Comparison of ENCODE assay signal across 25 cellular contexts in the genomic region with DNA sequence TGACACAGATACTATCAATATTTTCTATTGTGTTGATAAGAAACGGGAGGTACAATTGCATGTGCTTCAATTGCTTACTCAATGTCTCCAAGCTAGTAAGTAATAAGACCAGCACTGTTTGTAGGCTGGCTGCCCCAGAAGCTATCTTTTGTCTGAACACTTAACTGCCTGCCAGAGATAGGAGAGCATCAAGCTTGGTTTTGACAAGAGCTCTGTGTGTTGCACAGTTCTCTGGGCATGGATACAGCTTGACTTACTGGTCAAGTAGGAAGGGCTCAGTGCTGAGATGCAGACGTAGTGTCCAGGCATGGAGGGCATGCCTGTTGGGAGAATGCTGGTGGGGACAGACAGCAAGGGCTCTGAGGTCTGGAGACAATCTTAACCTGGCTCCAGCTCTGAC. TPM values are rescaled to one million over a fixed set of nuclear protein-coding genes. Genes with fewer than 3 reads are reported as not detected.
A peak's percentile ranks its signal among the peaks of the same experiment; 100 is the strongest.
DNase-seq lines count a peak whose midpoint lies in the region; ATAC-seq and TF ChIP-seq lines count a peak whose summit lies in the region.
"Had no signal": no experiment of that assay in that cellular context is flagged by ENCODE, and none has a peak within 500 bp of the region (broad histone marks: within the 10 kb centered on the region; RNA-seq: fewer than 3 reads in every experiment).

No MANE protein-coding gene starts in this region.

- RAD21 ChIA-PET in HCT116 (lab: Charles Lee; ENCODE audit: low non-redundant PET in 1 of 2, low total read pairs in 2 of 2, uncharacterized antibody in 2 of 2, unreplicated experiment in 2 of 2), result no interaction called here

- TF ChIP-seq POLR2A in HCT116 (IDR thresholded peaks at IDR 0.05; ENCODE audit: borderline replicate concordance, extremely low read depth, insufficient read depth, insufficient read length) (no peak), transverse colon (IDR thresholded peaks at IDR 0.05) (no peak)

- no peaks in the 10 kb centered on the region for H3K27me3 ChIP-seq in HCT116 (ENCODE audit: insufficient read depth, low read length)
- no peaks in the 10 kb centered on the region for H3K27me3 ChIP-seq in transverse colon
- H3K27me3 ChIP-seq: BLaER1 treated with 17β-estradiol and CSF1 and Interleukin-3, amounts not matched to agents 10 nM and 100 nM had no signal

- in situ Hi-C loops in transverse colon (cut with MboI; ENCODE audit: low pct_ligation_motif_present in 1 of 4, low pct_unique_long_range_greater_than_20kb in 1 of 4, low sequenced_read_pairs in 3 of 4), result no loop called here

- H3K4me3 ChIP-seq in HCT116 (replicated peaks in 1 of 2; ENCODE audit: low read depth in 1 of 2, low read length in 2 of 2), result no peak overlapping the region
- no peak overlapping the region for H3K4me3 ChIP-seq in transverse colon
- H3K4me3 ChIP-seq: A549; BLaER1 treated with 17β-estradiol and CSF1 and Interleukin-3, amounts not matched to agents 10 nM and 100 nM had no signal

- H4K20me1 ChIP-seq in HCT116 (ENCODE audit: insufficient read depth), result no peaks in the 10 kb centered on the region
- H4K20me1 ChIP-seq: BLaER1 treated with 17β-estradiol and CSF1 and Interleukin-3, amounts not matched to agents 10 nM and 100 nM had no signal

- intact Hi-C loops in HCT116 (cut with micrococcal nuclease), result no loop called here
- intact Hi-C loops in transverse colon (cut with DNase I; ENCODE audit: low total_unique reads), result no loop called here

- ATAC-seq in HCT116 (no peak), HG03095 (IDR thresholded peaks at IDR 0.05; ENCODE audit: unreplicated experiment) (no peak)

- H3K9me3 ChIP-seq in HCT116 (ENCODE audit: control insufficient read depth in 1 of 2, insufficient read depth in 1 of 2, low read depth in 1 of 2, low read length in 2 of 2) (no peaks in the 10 kb centered on the region), transverse colon (no peaks in the 10 kb centered on the region)
- H3K9me3 ChIP-seq: A549; BLaER1 treated with 17β-estradiol and CSF1 and Interleukin-3, amounts not matched to agents 10 nM and 100 nM had no signal

- H3K4me2 ChIP-seq in HCT116 (ENCODE audit: low read length), result 0 out of 2 replicates have a peak overlapping the region, but pooled peaks have one; percentile 57
- H3K4me2 ChIP-seq: BLaER1 treated with 17β-estradiol and CSF1 and Interleukin-3, amounts not matched to agents 10 nM and 100 nM had no signal

- TF ChIP-seq RAD21 in HCT116 (IDR thresholded peaks at IDR 0.05; ENCODE audit: low read depth), result no peak

- POLR2A ChIA-PET in HCT116 (lab: Charles Lee), result no interaction called here

- CTCF ChIA-PET in HCT116 (lab: Charles Lee), result no interaction called here

- no peak overlapping the region for H3K9ac ChIP-seq in HCT116 (ENCODE audit: low read length)
- H3K9ac ChIP-seq: BLaER1 treated with 17β-estradiol and CSF1 and Interleukin-3, amounts not matched to agents 10 nM and 100 nM had no signal

- no peaks in the 10 kb centered on the region for H3K9me2 ChIP-seq in HCT116 (ENCODE audit: insufficient read depth)

- peaks cover 10 to 31% of the 10 kb centered on the region in 2 experiments for H3K4me1 ChIP-seq in HCT116 (ENCODE audit: control insufficient read depth in 1 of 2, insufficient read depth in 2 of 2, low read length in 2 of 2)
- peaks cover 0 to 8% (median 2%) of the 10 kb centered on the region in 4 donors for H3K4me1 ChIP-seq in transverse colon
- H3K4me1 ChIP-seq: BLaER1 treated with 17β-estradiol and CSF1 and Interleukin-3, amounts not matched to agents 10 nM and 100 nM had no signal

- H3K27ac ChIP-seq in HCT116 (ENCODE audit: low read depth, low read length) (no peak overlapping the region), transverse colon (no peak overlapping the region)
- H3K27ac ChIP-seq: BLaER1 treated with 17β-estradiol and CSF1 and Interleukin-3, amounts not matched to agents 10 nM and 100 nM; HL-60; RWPE1 had no signal

- H2AFZ ChIP-seq in HCT116 (ENCODE audit: low read depth, low read length, poor library complexity, severe bottlenecking), result peak overlapping the region; percentile 25

- TF ChIP-seq EP300 in transverse colon (IDR thresholded peaks at IDR 0.05; ENCODE audit: low read depth), result no peak

- 69 to 76% methylated on average over 2 of the region's 2 CpGs for WGBS in transverse colon (ENCODE audit: low coverage in 1 of 2), 2 donors

- H3K36me3 ChIP-seq in HCT116 (ENCODE audit: control insufficient read depth in 1 of 2, insufficient read depth in 2 of 2, low read length in 2 of 2), result no peaks in the 10 kb centered on the region
- H3K36me3 ChIP-seq in transverse colon, result no peaks in the 10 kb centered on the region
- H3K36me3 ChIP-seq: BLaER1 treated with 17β-estradiol and CSF1 and Interleukin-3, amounts not matched to agents 10 nM and 100 nM had no signal

- no peaks in the 10 kb centered on the region for H3K79me2 ChIP-seq in HCT116 (ENCODE audit: insufficient read depth, low read length)

- no TSS peak for BruUV-seq in HCT116 (replicated peaks; lab: Mats Ljungman, UMichigan)

- TF ChIP-seq CTCF in HCT116 (IDR thresholded peaks at IDR 0.05 in 2 of 3, conservative IDR thresholded peaks at IDR 0.05 in 1 of 3; ENCODE audit: borderline replicate concordance in 1 of 3, insufficient read depth in 1 of 3, low read depth in 2 of 3, low read length in 2 of 3), result no peak
- no peak for TF ChIP-seq CTCF in transverse colon (IDR thresholded peaks at IDR 0.05)

- peak; percentile 21 for DNase-seq in CMK (ENCODE audit: low read depth)
- no peak for DNase-seq in HCT116 (ENCODE audit: low read depth, low spot score)
- DNase-seq in globus pallidus (ENCODE audit: low spot score), result peak; percentile 7
- peak; percentile 46 for DNase-seq in pons (ENCODE audit: low spot score)
- no peak for DNase-seq in transverse colon
- DNase-seq in activated T-cell treated with anti-CD3 and anti-CD28 coated beads, Interleukin-2, amount 50 U/mL, for 1 hour, result no peak
- DNase-seq: AML-193; CD4-positive, alpha-beta T cell; COR-L47; GOT3; HCEC 1CT; Karpas-422; NCI-H1092; NCI-H1417 treated with DMSO at 0.1 percent for 48 hours; NCI-H187; NCI-H2081 treated with DMSO at 0.1 percent for 48 hours; NCI-H2171; NCI-H226; NCI-H510A; NCI-H69 had no signal

TF ChIP-seq in HCT116, 20 proteins besides CTCF, POLR2A, EP300 and RAD21:
- TF ChIP-seq, protein P1, sequence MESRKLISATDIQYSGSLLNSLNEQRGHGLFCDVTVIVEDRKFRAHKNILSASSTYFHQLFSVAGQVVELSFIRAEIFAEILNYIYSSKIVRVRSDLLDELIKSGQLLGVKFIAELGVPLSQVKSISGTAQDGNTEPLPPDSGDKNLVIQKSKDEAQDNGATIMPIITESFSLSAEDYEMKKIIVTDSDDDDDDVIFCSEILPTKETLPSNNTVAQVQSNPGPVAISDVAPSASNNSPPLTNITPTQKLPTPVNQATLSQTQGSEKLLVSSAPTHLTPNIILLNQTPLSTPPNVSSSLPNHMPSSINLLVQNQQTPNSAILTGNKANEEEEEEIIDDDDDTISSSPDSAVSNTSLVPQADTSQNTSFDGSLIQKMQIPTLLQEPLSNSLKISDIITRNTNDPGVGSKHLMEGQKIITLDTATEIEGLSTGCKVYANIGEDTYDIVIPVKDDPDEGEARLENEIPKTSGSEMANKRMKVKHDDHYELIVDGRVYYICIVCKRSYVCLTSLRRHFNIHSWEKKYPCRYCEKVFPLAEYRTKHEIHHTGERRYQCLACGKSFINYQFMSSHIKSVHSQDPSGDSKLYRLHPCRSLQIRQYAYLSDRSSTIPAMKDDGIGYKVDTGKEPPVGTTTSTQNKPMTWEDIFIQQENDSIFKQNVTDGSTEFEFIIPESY (IDR thresholded peaks at IDR 0.05; ENCODE audit: extremely low read depth, insufficient replicate concordance, low read length), result no peak
- TF ChIP-seq POLR2AphosphoS5 (IDR thresholded peaks at IDR 0.05; ENCODE audit: low read depth, low read length), result no peak
- TF ChIP-seq YY1 (IDR thresholded peaks at IDR 0.05; ENCODE audit: extremely low read depth, insufficient replicate concordance, low read depth, low read length), result no peak
- TF ChIP-seq, protein P2, sequence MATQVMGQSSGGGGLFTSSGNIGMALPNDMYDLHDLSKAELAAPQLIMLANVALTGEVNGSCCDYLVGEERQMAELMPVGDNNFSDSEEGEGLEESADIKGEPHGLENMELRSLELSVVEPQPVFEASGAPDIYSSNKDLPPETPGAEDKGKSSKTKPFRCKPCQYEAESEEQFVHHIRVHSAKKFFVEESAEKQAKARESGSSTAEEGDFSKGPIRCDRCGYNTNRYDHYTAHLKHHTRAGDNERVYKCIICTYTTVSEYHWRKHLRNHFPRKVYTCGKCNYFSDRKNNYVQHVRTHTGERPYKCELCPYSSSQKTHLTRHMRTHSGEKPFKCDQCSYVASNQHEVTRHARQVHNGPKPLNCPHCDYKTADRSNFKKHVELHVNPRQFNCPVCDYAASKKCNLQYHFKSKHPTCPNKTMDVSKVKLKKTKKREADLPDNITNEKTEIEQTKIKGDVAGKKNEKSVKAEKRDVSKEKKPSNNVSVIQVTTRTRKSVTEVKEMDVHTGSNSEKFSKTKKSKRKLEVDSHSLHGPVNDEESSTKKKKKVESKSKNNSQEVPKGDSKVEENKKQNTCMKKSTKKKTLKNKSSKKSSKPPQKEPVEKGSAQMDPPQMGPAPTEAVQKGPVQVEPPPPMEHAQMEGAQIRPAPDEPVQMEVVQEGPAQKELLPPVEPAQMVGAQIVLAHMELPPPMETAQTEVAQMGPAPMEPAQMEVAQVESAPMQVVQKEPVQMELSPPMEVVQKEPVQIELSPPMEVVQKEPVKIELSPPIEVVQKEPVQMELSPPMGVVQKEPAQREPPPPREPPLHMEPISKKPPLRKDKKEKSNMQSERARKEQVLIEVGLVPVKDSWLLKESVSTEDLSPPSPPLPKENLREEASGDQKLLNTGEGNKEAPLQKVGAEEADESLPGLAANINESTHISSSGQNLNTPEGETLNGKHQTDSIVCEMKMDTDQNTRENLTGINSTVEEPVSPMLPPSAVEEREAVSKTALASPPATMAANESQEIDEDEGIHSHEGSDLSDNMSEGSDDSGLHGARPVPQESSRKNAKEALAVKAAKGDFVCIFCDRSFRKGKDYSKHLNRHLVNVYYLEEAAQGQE (IDR thresholded peaks at IDR 0.05; ENCODE audit: low read depth), result no peak

RNA-seq across cellular contexts. Expression of a gene that starts 26.3 kb away (rescaled TPM):
- total RNA-seq in HCT116 (2021; ENCODE audit: unreplicated experiment), result 135 TPM
- polyA plus RNA-seq in HCT116 (2012), result 32.2 and 45.0 TPM in 2 replicates
- 100 to 1,000 TPM in 1 of 4 donors, 10 to 100 TPM in 3; 74.4 to 133 (median 88.5) TPM for total RNA-seq in transverse colon

Comparison
In these comparisons a context has a peak if more than half of its experiments do, and no peak if none do; other contexts are left out.
1. DNase-seq: peak in CMK (single experiment), globus pallidus (single experiment) and pons (single experiment); none in HCT116 (single experiment), transverse colon (single experiment) and activated T-cell treated with anti-CD3 and anti-CD28 coated beads, Interleukin-2, amount 50 U/mL, for 1 hour (single experiment).